In genomic region chr6:167840526-167841179, GRCh38 we compare ENCODE assay signal across 2 cellular contexts.
TF ChIP-seq lines count a peak whose summit lies in the region.

No MANE protein-coding gene starts in this region.

TF ChIP-seq in GM23338, 12 proteins besides CTCF, POLR2A, EP300 and RAD21:
- no peak for TF ChIP-seq REST (IDR thresholded peaks at IDR 0.05; ENCODE audit: unreplicated experiment)

TF ChIP-seq in GM12878, 131 proteins besides CTCF, POLR2A, EP300 and RAD21:
- TF ChIP-seq ZNF217 (IDR thresholded peaks at IDR 0.05) (no peak), BACH1 (IDR thresholded peaks at IDR 0.05; ENCODE audit: borderline replicate concordance) (no peak), YY1 (IDR thresholded peaks at IDR 0.05; ENCODE audit: low read depth, low read length) (no peak), NRF1 (conservative IDR thresholded peaks at IDR 0.05; ENCODE audit: low read depth, low read length) (no peak), HDGF (IDR thresholded peaks at IDR 0.05) (no peak), IRF4 (IDR thresholded peaks at IDR 0.05; ENCODE audit: low read depth, low read length) (no peak), NFIC (IDR thresholded peaks at IDR 0.05; ENCODE audit: low read depth, low read length) (no peak), HCFC1 (IDR thresholded peaks at IDR 0.05; ENCODE audit: low read length) (no peak), IRF5 (IDR thresholded peaks at IDR 0.05; ENCODE audit: borderline replicate concordance) (no peak), TCF7 (IDR thresholded peaks at IDR 0.05; ENCODE audit: borderline replicate concordance) (no peak), FOXM1 (IDR thresholded peaks at IDR 0.05; ENCODE audit: low read depth, low read length) (no peak), CBFB (IDR thresholded peaks at IDR 0.05; ENCODE audit: low read depth) (no peak), ZBTB4 (CRISPR knock-in tag; IDR thresholded peaks at IDR 0.05) (no peak)
